1 cellular context compared by ENCODE assay signal in genomic region chr21:43210454-43211084, GRCh38.
TF ChIP-seq lines count a peak whose summit lies in the region.

No MANE protein-coding gene starts in this region.

TF ChIP-seq in SK-N-SH, 30 proteins besides CTCF, POLR2A, EP300 and RAD21 (continued from another document):
- TF ChIP-seq ZBTB33 (IDR thresholded peaks at IDR 0.05; ENCODE audit: borderline replicate concordance, low read depth) (no peak), TEAD4 (IDR thresholded peaks at IDR 0.05; ENCODE audit: borderline replicate concordance, insufficient read depth) (no peak), JUND (IDR thresholded peaks at IDR 0.05) (no peak), MAX (IDR thresholded peaks at IDR 0.05; ENCODE audit: low read depth) (no peak), RFX5 (IDR thresholded peaks at IDR 0.05; ENCODE audit: low read length) (no peak), USF1 (IDR thresholded peaks at IDR 0.05; ENCODE audit: borderline replicate concordance, low read depth) (no peak), GABPA (IDR thresholded peaks at IDR 0.05; ENCODE audit: low read depth) (no peak), TCF12 (IDR thresholded peaks at IDR 0.05) (no peak), CHD2 (IDR thresholded peaks at IDR 0.05; ENCODE audit: low read length, partially characterized antibody) (no peak)
